Comparison of ENCODE assay signal across 14 cellular contexts in the genomic region with DNA sequence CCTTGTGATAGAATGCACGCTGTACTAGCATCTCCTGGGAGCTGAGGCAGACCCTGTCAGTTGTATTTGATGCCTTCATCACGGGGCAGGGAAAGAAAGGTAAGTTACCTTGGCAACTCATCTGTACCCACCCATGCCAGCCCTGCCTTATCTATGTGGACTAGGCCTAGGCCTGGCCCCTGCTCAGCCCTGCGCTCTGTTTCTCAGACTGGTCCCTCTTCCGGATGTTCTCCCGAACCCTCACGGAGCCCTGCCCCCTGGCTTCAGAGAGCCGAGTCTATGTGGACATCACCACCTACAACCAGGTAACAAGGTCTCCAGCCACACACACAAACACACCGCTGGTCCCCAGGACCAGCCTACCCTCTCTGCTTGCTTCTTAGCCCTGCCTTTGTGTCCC. TPM values are rescaled to one million over a fixed set of nuclear protein-coding genes. Genes with fewer than 3 reads are reported as not detected.
A peak's percentile ranks its signal among the peaks of the same experiment; 100 is the strongest.
DNase-seq lines count a peak whose midpoint lies in the region; ATAC-seq and TF ChIP-seq lines count a peak whose summit lies in the region.
"Had no signal": no experiment of that assay in that cellular context is flagged by ENCODE, and none has a peak within 500 bp of the region (broad histone marks: within the 10 kb centered on the region; RNA-seq: fewer than 3 reads in every experiment).

No MANE protein-coding gene starts in this region.

- no peaks in the 10 kb centered on the region for H3K27me3 Mint-ChIP-seq in CD4-positive, CD25-positive, alpha-beta regulatory T cell
- no peaks in the 10 kb centered on the region for H3K27me3 Mint-ChIP-seq in activated naive CD8-positive, alpha-beta T cell

- in situ Hi-C loops in gastrocnemius medialis (cut with MboI; ENCODE audit: low sequenced_read_pairs in 4 of 4), result no loop called here

- no peaks in the 10 kb centered on the region for H3K27me3 ChIP-seq in CD4-positive, CD25-positive, alpha-beta regulatory T cell (ENCODE audit: control insufficient read depth, insufficient read depth, low read length)
- H3K27me3 ChIP-seq in gastroesophageal sphincter (no peaks in the 10 kb centered on the region), gastrocnemius medialis (no peaks in the 10 kb centered on the region)
- H3K27me3 ChIP-seq: BE2C had no signal

- TF ChIP-seq POLR2A in gastroesophageal sphincter (IDR thresholded peaks at IDR 0.05) (no peak), gastrocnemius medialis (IDR thresholded peaks at IDR 0.05) (no peak)

- H3K4me1 Mint-ChIP-seq in CD4-positive, CD25-positive, alpha-beta regulatory T cell, result peaks cover 20 to 42% (median 28%) of the 10 kb centered on the region in 4 donors
- peaks cover 36% of the 10 kb centered on the region for H3K4me1 Mint-ChIP-seq in activated naive CD8-positive, alpha-beta T cell (ENCODE audit: low read depth)

- no peaks in the 10 kb centered on the region for H3K9me3 Mint-ChIP-seq in CD4-positive, CD25-positive, alpha-beta regulatory T cell
- H3K9me3 Mint-ChIP-seq in activated naive CD8-positive, alpha-beta T cell (ENCODE audit: low read depth), result no peaks in the 10 kb centered on the region

- TF ChIP-seq CTCF in gastroesophageal sphincter (IDR thresholded peaks at IDR 0.05), result no peak
- no peak for TF ChIP-seq CTCF in gastrocnemius medialis (IDR thresholded peaks at IDR 0.05 in 4 of 5, conservative IDR thresholded peaks at IDR 0.05 in 1 of 5)

- H3K4me1 ChIP-seq in CD4-positive, CD25-positive, alpha-beta regulatory T cell (ENCODE audit: control insufficient read depth, insufficient read depth, low read length, poor library complexity, severe bottlenecking), result peaks cover 38% of the 10 kb centered on the region
- peaks cover 5 to 45% (median 34%) of the 10 kb centered on the region in 3 donors for H3K4me1 ChIP-seq in gastroesophageal sphincter
- H3K4me1 ChIP-seq in gastrocnemius medialis, result peaks cover 24 to 31% of the 10 kb centered on the region in 2 donors
- H3K4me1 ChIP-seq: BE2C had no signal

- peak overlapping the region in 2 of 3 donors; percentile 32 to 55 for H3K27ac Mint-ChIP-seq in CD4-positive, CD25-positive, alpha-beta regulatory T cell
- H3K27ac Mint-ChIP-seq in activated naive CD8-positive, alpha-beta T cell, result peak overlapping the region; percentile 29

- ATAC-seq in CD4-positive, CD25-positive, alpha-beta regulatory T cell (ENCODE audit: low read depth in 2 of 2), result no peak
- ATAC-seq in gastroesophageal sphincter, result no peak
- ATAC-seq in gastrocnemius medialis, result no peak
- no peak for ATAC-seq in left lobe of liver
- ATAC-seq in sciatic nerve, result no peak
- ATAC-seq: HepG2 had no signal

- H3K4me3 Mint-ChIP-seq in CD4-positive, CD25-positive, alpha-beta regulatory T cell, result peak overlapping the region in 2 of 4 donors; percentile 61 to 74
- no peak overlapping the region for H3K4me3 Mint-ChIP-seq in activated naive CD8-positive, alpha-beta T cell

- H3K27ac ChIP-seq in CD4-positive, CD25-positive, alpha-beta regulatory T cell (ENCODE audit: insufficient read depth, low read length, poor library complexity, severe bottlenecking), result no peak overlapping the region
- H3K27ac ChIP-seq in gastroesophageal sphincter (peak overlapping the region in 3 of 4 donors; percentile 53 to 82 (median 78)), gastrocnemius medialis (peak overlapping the region in 3 of 4 donors; percentile 24 to 67 (median 50))

- peaks cover 65% of the 10 kb centered on the region for H3K36me3 ChIP-seq in CD4-positive, CD25-positive, alpha-beta regulatory T cell (ENCODE audit: control insufficient read depth, insufficient read depth, low read length)
- peaks cover 0 to 67% of the 10 kb centered on the region in 2 donors for H3K36me3 ChIP-seq in gastroesophageal sphincter
- H3K36me3 ChIP-seq in gastrocnemius medialis, result peaks cover 0 to 61% of the 10 kb centered on the region in 2 donors

- H3K36me3 Mint-ChIP-seq in CD4-positive, CD25-positive, alpha-beta regulatory T cell, result peaks cover 44% of the 10 kb centered on the region
- H3K36me3 Mint-ChIP-seq in activated naive CD8-positive, alpha-beta T cell, result peaks cover 7% of the 10 kb centered on the region

- DNase-seq in CD4-positive, CD25-positive, alpha-beta regulatory T cell, result no peak
- DNase-seq in gastrocnemius medialis (no peak), anterior cingulate cortex (lab: John Stamatoyannopoulos, UW) (no peak), left lobe of liver (ENCODE audit: low spot score) (no peak), sciatic nerve (ENCODE audit: low spot score) (no peak)
- DNase-seq in stimulated activated naive CD4-positive, alpha-beta T cell treated with Interleukin-2 at 50 U/mL for 16 hours (lab: John Stamatoyannopoulos, UW), result no peak
- DNase-seq: activated CD8-positive, alpha-beta memory T cell treated with anti-CD3 and anti-CD28 coated beads, Interleukin-2, amount 50 U/mL, for 4 hours; BE2C; effector CD8-positive, alpha-beta T cell; NCI-H524 treated with DMSO at 0.1 percent for 48 hours had no signal

- intact Hi-C loops in gastrocnemius medialis (cut with DNase I; ENCODE audit: low total_unique reads) (no loop called here), sciatic nerve (cut with DNase I) (no loop called here)

- H3K9me3 ChIP-seq in CD4-positive, CD25-positive, alpha-beta regulatory T cell (ENCODE audit: control insufficient read depth in 2 of 2, low read length in 2 of 2), result no peaks in the 10 kb centered on the region
- H3K9me3 ChIP-seq in gastroesophageal sphincter, result no peaks in the 10 kb centered on the region
- H3K9me3 ChIP-seq in gastrocnemius medialis, result no peaks in the 10 kb centered on the region
- H3K9me3 ChIP-seq: BE2C had no signal

- TF ChIP-seq EP300 in gastroesophageal sphincter (IDR thresholded peaks at IDR 0.05), result no peak

- 87% methylated on average over 3 of the region's 8 CpGs; no CpG with 5 or more reads in 1 of the 2 donors for WGBS in gastroesophageal sphincter (ENCODE audit: low coverage in 1 of 2), 2 donors

- H3K4me3 ChIP-seq in CD4-positive, CD25-positive, alpha-beta regulatory T cell (ENCODE audit: low read depth, low read length), result no peak overlapping the region
- H3K4me3 ChIP-seq in gastroesophageal sphincter (no peak overlapping the region), gastrocnemius medialis (no peak overlapping the region)

RNA-seq across cellular contexts. Expression of gene PIGT, which starts 4.2 kb away (rescaled TPM):
- total RNA-seq in CD4-positive, CD25-positive, alpha-beta regulatory T cell, result 137 TPM
- polyA plus RNA-seq in CD4-positive, CD25-positive, alpha-beta regulatory T cell, result 100 to 1,000 TPM in 1 of 4 donors, 10 to 100 TPM in 3; 80.3 to 102 (median 91.7) TPM
- total RNA-seq in gastroesophageal sphincter (10 to 100 TPM; 59.8 to 87.3 (median 67.6) TPM), gastrocnemius medialis (100 to 1,000 TPM in 1 of 4 donors, 10 to 100 TPM in 3; 45.9 to 118 (median 94.2) TPM), left lobe of liver (36.0 TPM), sciatic nerve (67.4 TPM)

RNA-seq across cellular contexts. Expression of gene DBNDD2, which starts 12.0 kb away (rescaled TPM):
- 15.1 TPM for total RNA-seq in CD4-positive, CD25-positive, alpha-beta regulatory T cell
- 10 to 100 TPM; 19.5 to 23.5 (median 21.7) TPM for polyA plus RNA-seq in CD4-positive, CD25-positive, alpha-beta regulatory T cell
- total RNA-seq in gastroesophageal sphincter (100 to 1,000 TPM in 2 of 4 donors, 10 to 100 TPM in 2; 84.9 to 132 (median 106) TPM), gastrocnemius medialis (100 to 1,000 TPM in 3 of 4 donors, 10 to 100 TPM in 1; 99.5 to 155 (median 121) TPM), left lobe of liver (2.9 TPM), sciatic nerve (49.0 TPM)

RNA-seq across cellular contexts. Expression of gene TP53TG5, which starts 42.0 kb away (rescaled TPM):
- not detected for total RNA-seq in CD4-positive, CD25-positive, alpha-beta regulatory T cell
- polyA plus RNA-seq in CD4-positive, CD25-positive, alpha-beta regulatory T cell, result under 1 TPM; 0.18 to 0.56 (median 0.23) TPM
- not detected for total RNA-seq in gastroesophageal sphincter
- total RNA-seq in gastrocnemius medialis, result not detected
- total RNA-seq in left lobe of liver, result not detected
- total RNA-seq in sciatic nerve, result not detected
- total RNA-seq: HepG2, liver had no signal
- polyA plus RNA-seq: liver had no signal

RNA-seq across cellular contexts. Expression of gene WFDC2, which starts 49.4 kb away (rescaled TPM):
- total RNA-seq in CD4-positive, CD25-positive, alpha-beta regulatory T cell, result not detected
- not detected for polyA plus RNA-seq in CD4-positive, CD25-positive, alpha-beta regulatory T cell
- total RNA-seq in gastroesophageal sphincter (10 to 100 TPM in 1 of 4 donors, 1 to 10 TPM in 2, not detected in 1; 7.0 to 21.9 (median 9.3) TPM), gastrocnemius medialis (not detected), left lobe of liver (3.7 TPM), sciatic nerve (4.1 TPM)
- total RNA-seq: HepG2, liver had no signal

RNA-seq across cellular contexts. Expression of gene SYS1, which starts 57.2 kb away (rescaled TPM):
- total RNA-seq in CD4-positive, CD25-positive, alpha-beta regulatory T cell, result 94.2 TPM
- 10 to 100 TPM; 38.4 to 54.3 (median 42.0) TPM for polyA plus RNA-seq in CD4-positive, CD25-positive, alpha-beta regulatory T cell
- total RNA-seq in gastroesophageal sphincter (10 to 100 TPM; 29.3 to 55.3 (median 34.7) TPM), gastrocnemius medialis (10 to 100 TPM; 34.0 to 59.5 (median 43.7) TPM), left lobe of liver (16.9 TPM), sciatic nerve (24.0 TPM)
